In the genomic region with DNA sequence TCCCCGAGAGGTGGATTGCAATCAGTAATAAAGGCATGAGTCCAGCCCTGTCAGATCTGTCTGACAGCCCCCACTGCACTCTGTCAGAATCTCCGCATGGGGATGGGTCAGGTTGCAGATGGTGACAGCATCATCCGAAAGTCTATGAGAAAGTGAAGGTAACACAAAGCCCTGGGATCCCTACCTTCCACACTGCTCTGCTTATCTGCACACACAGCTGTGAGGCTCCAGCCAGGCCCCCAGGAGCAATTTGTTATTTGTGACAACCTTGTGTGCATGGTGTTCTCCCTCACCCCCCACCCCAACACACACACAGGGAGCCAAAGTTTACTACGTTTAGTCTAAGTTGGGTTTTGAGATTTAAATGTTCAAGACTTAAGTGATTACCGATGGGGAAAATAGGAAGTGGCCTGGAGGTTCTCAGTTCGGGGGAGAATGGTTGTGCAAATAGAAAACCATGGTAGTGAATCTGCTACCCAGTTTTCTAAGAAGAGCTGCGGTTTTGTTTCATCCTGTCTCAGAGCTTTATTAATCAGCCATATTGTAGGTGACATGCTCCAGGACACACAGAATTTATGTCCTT, we compare ENCODE assay signal across 8 cellular contexts.
DNase-seq lines count a peak whose midpoint lies in the region; ATAC-seq and TF ChIP-seq lines count a peak whose summit lies in the region.

No MANE protein-coding gene starts in this region.

- H4K8ac ChIP-seq in mesendoderm (ENCODE audit: low read depth, low read length): no peak overlapping the region

- no peak overlapping the region for H2BK5ac ChIP-seq in mesendoderm (ENCODE audit: low read length)

- in situ Hi-C loops in ACHN (cut with HindIII; ENCODE audit: low pct_ligation_motif_present, low pct_unique_long_range_greater_than_20kb, low sequenced_read_pairs) (no loop called here), brain microvascular endothelial cell (cut with HindIII; ENCODE audit: low pct_ligation_motif_present, low sequenced_read_pairs) (no loop called here)

- no peak overlapping the region for H3K4me3 ChIP-seq in mesendoderm (ENCODE audit: low read length)
- no peak overlapping the region for H3K4me3 ChIP-seq in right atrium auricular region
- no peak overlapping the region for H3K4me3 ChIP-seq in brain microvascular endothelial cell (ENCODE audit: low read depth, low read length)

- H3K36me3 Mint-ChIP-seq in HFFc6 (ENCODE audit: low read depth): no peaks in the 10 kb centered on the region

- no peak for DNase-seq in HFFc6
- DNase-seq in NCI-H82 treated with DMSO at 0.1 percent for 48 hours (lab: John Stamatoyannopoulos, UW; ENCODE audit: unreplicated experiment): peak; percentile 14
- DNase-seq in mesendoderm: peak; percentile 24
- no peak for DNase-seq in right atrium auricular region (ENCODE audit: low spot score)
- no peak for DNase-seq in ACHN
- DNase-seq in D341Med (ENCODE audit: low spot score): no peak
- no peak for DNase-seq in brain microvascular endothelial cell

- no peaks in the 10 kb centered on the region for H3K9me3 Mint-ChIP-seq in HFFc6

- no peaks in the 10 kb centered on the region for H3K79me2 ChIP-seq in mesendoderm (ENCODE audit: control insufficient read depth, insufficient read depth, low read length)

- H2BK120ac ChIP-seq in mesendoderm (ENCODE audit: low read depth, low read length): no peak overlapping the region

- H3K4me3 Mint-ChIP-seq in HFFc6: peak overlapping the region; percentile 27; the same call in 1 of the 2 replicates

- H3K27me3 Mint-ChIP-seq in HFFc6 (ENCODE audit: insufficient read depth): no peaks in the 10 kb centered on the region; the same call in 1 of the 2 replicates

- no peaks in the 10 kb centered on the region for H3K36me3 ChIP-seq in mesendoderm (ENCODE audit: control insufficient read depth, insufficient read depth, low read length)
- no peaks in the 10 kb centered on the region for H3K36me3 ChIP-seq in right atrium auricular region
- H3K36me3 ChIP-seq in brain microvascular endothelial cell (replicated peaks): no peaks in the 10 kb centered on the region

- peak; percentile 72 for ATAC-seq in GM18873 (IDR thresholded peaks at IDR 0.05; ENCODE audit: low FRiP score, unreplicated experiment)

- H3K27ac ChIP-seq in mesendoderm (ENCODE audit: low read depth, low read length) (no peak overlapping the region), right atrium auricular region (no peak overlapping the region), brain microvascular endothelial cell (no peak overlapping the region)

- H3K27ac Mint-ChIP-seq in HFFc6: no peak overlapping the region

- TF ChIP-seq CTCF in HFFc6 (IDR thresholded peaks at IDR 0.05) (no peak), right atrium auricular region (IDR thresholded peaks at IDR 0.05) (no peak), brain microvascular endothelial cell (IDR thresholded peaks at IDR 0.05; ENCODE audit: low read depth, low read length, missing control alignments) (no peak)

- no peak overlapping the region for H2AK5ac ChIP-seq in mesendoderm (ENCODE audit: low read length)

- no peak overlapping the region for H3K56ac ChIP-seq in mesendoderm (ENCODE audit: low read length)

- H3K18ac ChIP-seq in mesendoderm (ENCODE audit: low read length): no peak overlapping the region

- H3K4me2 ChIP-seq in mesendoderm (ENCODE audit: low read length): no peak overlapping the region

- peaks cover 6% of the 10 kb centered on the region; the same call in 1 of the 2 replicates for H3K4me1 Mint-ChIP-seq in HFFc6 (ENCODE audit: low read depth)

- H4K5ac ChIP-seq in mesendoderm (ENCODE audit: low read length): no peak overlapping the region

- H3K4me1 ChIP-seq in mesendoderm (ENCODE audit: control insufficient read depth, low read depth, low read length) (no peaks in the 10 kb centered on the region), right atrium auricular region (no peaks in the 10 kb centered on the region)

- no peak overlapping the region for H3K4ac ChIP-seq in mesendoderm (ENCODE audit: low read depth, low read length)

- H3K27me3 ChIP-seq in mesendoderm (ENCODE audit: insufficient read depth, low read length, poor library complexity) (no peaks in the 10 kb centered on the region), right atrium auricular region (no peaks in the 10 kb centered on the region), brain microvascular endothelial cell (replicated peaks) (no peaks in the 10 kb centered on the region)

- H3K9ac ChIP-seq in mesendoderm (ENCODE audit: low read length): no peak overlapping the region

- H2BK15ac ChIP-seq in mesendoderm (replicated peaks; ENCODE audit: low read depth): no peak overlapping the region

- WGBS in mesendoderm (ENCODE audit: extremely low coverage, insufficient coverage, low lambda C conversion rate): no CpG with 5 or more reads among the region's 7 CpGs

- no peaks in the 10 kb centered on the region for H3K79me1 ChIP-seq in mesendoderm (ENCODE audit: low read length)

- H3K9me3 ChIP-seq in right atrium auricular region: no peaks in the 10 kb centered on the region

- H3K23ac ChIP-seq in mesendoderm (ENCODE audit: low read length): no peak overlapping the region

Comparison
In these comparisons a context has a peak if more than half of its experiments do, and no peak if none do; other contexts are left out.
1. DNase-seq: peak in NCI-H82 treated with DMSO at 0.1 percent for 48 hours (single experiment) and mesendoderm (single experiment); none in HFFc6 (single experiment), right atrium auricular region (single experiment), ACHN (single experiment), D341Med (single experiment) and brain microvascular endothelial cell (single experiment).